30 cellular contexts compared by ENCODE assay signal in genomic region chr9:6525326-6526040, GRCh38.
A peak's percentile ranks its signal among the peaks of the same experiment; 100 is the strongest.
DNase-seq lines count a peak whose midpoint lies in the region; ATAC-seq and TF ChIP-seq lines count a peak whose summit lies in the region.
"Had no signal": no experiment of that assay in that cellular context is flagged by ENCODE, and none has a peak within 500 bp of the region (broad histone marks: within the 10 kb centered on the region; RNA-seq: fewer than 3 reads in every experiment).

No MANE protein-coding gene starts in this region.

- no peak overlapping the region for H3K9ac ChIP-seq in GM23248

- H3K36me3 Mint-ChIP-seq in CD8-positive, alpha-beta memory T cell, result peaks cover 14 to 27% (median 27%) of the 10 kb centered on the region in 3 donors

- H3K27me3 Mint-ChIP-seq in CD8-positive, alpha-beta memory T cell, result no peaks in the 10 kb centered on the region
- H3K27me3 Mint-ChIP-seq: B cell; CD4-positive, alpha-beta memory T cell; natural killer cell treated with Interleukin-12 subunit alpha and Interleukin-12 subunit beta and Interleukin-15 and Interleukin-18, amount 100 ng/mL, for 72 hours; stimulated activated memory B cell treated with anti-CD40 and anti-IgM and Interleukin-4, amounts not matched to agents 10 μg/mL and 1 μg/mL and 100 μg/mL, for 72 hours had no signal

- peaks cover 25% of the 10 kb centered on the region; the same call in 1 of the 2 replicates for H3K36me3 ChIP-seq in GM23248 (ENCODE audit: low read depth)
- H3K36me3 ChIP-seq in CD8-positive, alpha-beta memory T cell (ENCODE audit: insufficient read depth, low read length), result peaks cover 3% of the 10 kb centered on the region
- H3K36me3 ChIP-seq: ovary, Peyer's patch, transverse colon had no signal

- peak; percentile 15 for DNase-seq in GM23248
- DNase-seq in astrocyte of the hippocampus (ENCODE audit: low read depth, low spot score), result peak; percentile 26
- peak; percentile 62 for DNase-seq in fibroblast of the aortic adventitia (ENCODE audit: low read depth)
- no peak for DNase-seq in T1000 (lab: John Stamatoyannopoulos, UW)
- DNase-seq in CD8-positive, alpha-beta memory T cell, result no peak
- DNase-seq in left ventricle myocardium superior, result no peak
- DNase-seq: activated CD4-positive, alpha-beta T cell treated with anti-CD3 and anti-CD28 coated beads for 4 hours; activated naive CD4-positive, alpha-beta T cell treated with anti-CD3 and anti-CD28 coated beads, Interleukin-2, amount 50 U/mL, for 16 hours; activated T-cell treated with anti-CD3 and anti-CD28 coated beads for 4 hours; CD4-positive, alpha-beta memory T cell; cortex of kidney; effector memory CD4-positive, alpha-beta T cell; hippocampal formation; left cardiac atrium; mucosa of descending colon; NCI-H2107; NCI-H345; NCI-H69; ovary; Peyer's patch; SHP77 treated with DMSO at 0.1 percent for 48 hours; SW 1271; transverse colon had no signal

- H3F3A ChIP-seq in GM23248 (ENCODE audit: insufficient read depth), result peaks cover 9% of the 10 kb centered on the region; the same call in 1 of the 2 replicates

- H3K27ac ChIP-seq in GM23248, result no peak overlapping the region
- H3K27ac ChIP-seq in CD8-positive, alpha-beta memory T cell (ENCODE audit: low read depth, low read length), result no peak overlapping the region
- H3K27ac ChIP-seq: gastroesophageal sphincter, ovary, Peyer's patch, transverse colon had no signal

- H3K4me2 ChIP-seq in GM23248 (ENCODE audit: unreplicated experiment), result no peak overlapping the region

- H2AFZ ChIP-seq in GM23248, result no peak overlapping the region

- no peak overlapping the region for H3K27ac Mint-ChIP-seq in CD8-positive, alpha-beta memory T cell
- H3K27ac Mint-ChIP-seq: activated T-helper 2 cell treated with anti-CD3 and anti-CD28 coated beads, Interferon-gamma antibody, Interleukin-2, Interleukin-4, amounts not matched to agents 10 μg/mL and 5 μg/mL and 100 μg/mL, durations not matched to agents 14 hours and 24 hours and 36 hours; B cell; CD4-positive, alpha-beta memory T cell; natural killer cell treated with Interleukin-12 subunit alpha and Interleukin-12 subunit beta and Interleukin-15 and Interleukin-18, amount 100 ng/mL, for 72 hours; stimulated activated memory B cell treated with anti-CD40 and anti-IgM and Interleukin-4, amounts not matched to agents 10 μg/mL and 1 μg/mL and 100 μg/mL, for 72 hours had no signal

- CTCF ChIA-PET in CD8-positive, alpha-beta memory T cell (lab: Charles Lee), result interaction anchor here (1.0 kb wide), 1 partner anchor 30 kb away, joined by 3 read pairs; no protein-coding TSS in a partner anchor

- H3K4me3 Mint-ChIP-seq in CD8-positive, alpha-beta memory T cell, result no peak overlapping the region
- H3K4me3 Mint-ChIP-seq: B cell; CD4-positive, alpha-beta memory T cell; natural killer cell treated with Interleukin-12 subunit alpha and Interleukin-12 subunit beta and Interleukin-15 and Interleukin-18, amount 100 ng/mL, for 72 hours; stimulated activated memory B cell treated with anti-CD40 and anti-IgM and Interleukin-4, amounts not matched to agents 10 μg/mL and 1 μg/mL and 100 μg/mL, for 72 hours had no signal

- no peaks in the 10 kb centered on the region for H3K9me3 ChIP-seq in GM23248 (ENCODE audit: low read depth)
- H3K9me3 ChIP-seq in CD8-positive, alpha-beta memory T cell (ENCODE audit: low read length), result no peaks in the 10 kb centered on the region
- H3K9me3 ChIP-seq: ovary had no signal

- peaks cover 9% of the 10 kb centered on the region for H3K4me1 ChIP-seq in GM23248 (ENCODE audit: insufficient read depth)
- H3K4me1 ChIP-seq in CD8-positive, alpha-beta memory T cell (ENCODE audit: insufficient read depth, low read length), result no peaks in the 10 kb centered on the region
- H3K4me1 ChIP-seq: gastroesophageal sphincter, Peyer's patch, transverse colon had no signal

- WGBS in GM23248 (ENCODE audit: low coverage in 1 of 2, low lambda C conversion rate in 2 of 2, missing lambda C conversion rate in 2 of 2), 2 experiments, result 7 to 8% methylated on average over 2 of the region's 2 CpGs

- ATAC-seq in left ventricle myocardium superior (no peak), GM19455 (IDR thresholded peaks at IDR 0.05; ENCODE audit: unreplicated experiment) (no peak)
- ATAC-seq: gastroesophageal sphincter; left cardiac atrium; mucosa of descending colon; natural killer cell treated with Interleukin-12 subunit alpha and Interleukin-12 subunit beta and Interleukin-15 and Interleukin-18, amount 100 ng/mL, for 72 hours; stimulated activated memory B cell treated with anti-CD40 and anti-IgM and Interleukin-4, amounts not matched to agents 10 μg/mL and 1 μg/mL and 100 μg/mL, for 72 hours had no signal

- in situ Hi-C loops in GM23248 (cut with MboI), result no loop called here

- intact Hi-C loops in left ventricle myocardium superior (cut with micrococcal nuclease), result no loop called here

- no peaks in the 10 kb centered on the region for H3K9me2 ChIP-seq in GM23248 (ENCODE audit: insufficient read depth)

- no peaks in the 10 kb centered on the region for H3K27me3 ChIP-seq in GM23248 (replicated peaks; ENCODE audit: insufficient read depth)
- no peaks in the 10 kb centered on the region for H3K27me3 ChIP-seq in CD8-positive, alpha-beta memory T cell (ENCODE audit: insufficient read depth, low read length, poor library complexity, severe bottlenecking)
- H3K27me3 ChIP-seq: gastroesophageal sphincter, ovary, Peyer's patch, transverse colon had no signal

- H4K20me1 ChIP-seq in GM23248 (ENCODE audit: insufficient read depth), result no peaks in the 10 kb centered on the region

- H3K4me1 Mint-ChIP-seq in CD8-positive, alpha-beta memory T cell, result no peaks in the 10 kb centered on the region
- H3K4me1 Mint-ChIP-seq: B cell; stimulated activated memory B cell treated with anti-CD40 and anti-IgM and Interleukin-4, amounts not matched to agents 10 μg/mL and 1 μg/mL and 100 μg/mL, for 72 hours had no signal

- H3K4me3 ChIP-seq in GM23248 (no peak overlapping the region), fibroblast of the aortic adventitia (ENCODE audit: low read depth, low read length) (no peak overlapping the region)
- no peak overlapping the region for H3K4me3 ChIP-seq in CD8-positive, alpha-beta memory T cell (ENCODE audit: low read length)
- H3K4me3 ChIP-seq: gastroesophageal sphincter, mucosa of descending colon, ovary, Peyer's patch, skin epidermis, transverse colon had no signal

- no peaks in the 10 kb centered on the region for H3K79me2 ChIP-seq in GM23248 (ENCODE audit: insufficient read depth)

- H3K9me3 Mint-ChIP-seq in CD8-positive, alpha-beta memory T cell, result peaks cover 5 to 19% (median 10%) of the 10 kb centered on the region in 5 donors
- H3K9me3 Mint-ChIP-seq: natural killer cell treated with Interleukin-12 subunit alpha and Interleukin-12 subunit beta and Interleukin-15 and Interleukin-18, amount 100 ng/mL, for 72 hours had no signal

- no peak for TF ChIP-seq CTCF in fibroblast of the aortic adventitia (IDR thresholded peaks at IDR 0.05; ENCODE audit: insufficient read depth, low read length)

- POLR2A ChIA-PET in CD8-positive, alpha-beta memory T cell (lab: Charles Lee), result no interaction called here

Comparison
In these comparisons a context has a peak if more than half of its experiments do, and no peak if none do; other contexts are left out.
1. DNase-seq: peak in GM23248 (single experiment), astrocyte of the hippocampus (single experiment) and fibroblast of the aortic adventitia (single experiment); none in T1000 (single experiment), CD8-positive, alpha-beta memory T cell (0 of 5) and left ventricle myocardium superior (single experiment).